ENCODE assay signal across 8 cellular contexts in genomic region chr12:19643635-19644034, GRCh38.
DNase-seq lines count a peak whose midpoint lies in the region; ATAC-seq and TF ChIP-seq lines count a peak whose summit lies in the region.

No MANE protein-coding gene starts in this region.

- H3K4me1 ChIP-seq in transverse colon: peaks cover 0 to 5% (median 0%) of the 10 kb centered on the region in 4 donors

- DNase-seq in NCI-H345 (lab: John Stamatoyannopoulos, UW) (peak; percentile 43), NCI-H345 treated with DMSO at 0.1 percent for 48 hours (lab: John Stamatoyannopoulos, UW; ENCODE audit: unreplicated experiment) (no peak), iPS DF 4.7 (ENCODE audit: extremely low read depth, low spot score) (peak; percentile 91), transverse colon (no peak), T-helper 2 cell (no peak)

- H3K4me3 ChIP-seq in WI38 (ENCODE audit: low read depth, low read length) (no peak overlapping the region), transverse colon (no peak overlapping the region)

- WGBS in transverse colon (ENCODE audit: low coverage in 1 of 2), 2 donors: 23 to 35% methylated on average over 5 of the region's 5 CpGs

- no peak for TF ChIP-seq EP300 in transverse colon (IDR thresholded peaks at IDR 0.05; ENCODE audit: low read depth)

- no peak overlapping the region for H3K27ac ChIP-seq in transverse colon

- H3K36me3 ChIP-seq in transverse colon: no peaks in the 10 kb centered on the region

- no peak for TF ChIP-seq POLR2A in transverse colon (IDR thresholded peaks at IDR 0.05)

- ATAC-seq in GM21786 (IDR thresholded peaks at IDR 0.05; ENCODE audit: unreplicated experiment) (no peak), HG03139 (IDR thresholded peaks at IDR 0.05; ENCODE audit: unreplicated experiment) (no peak)

- H3K9me3 ChIP-seq in transverse colon: no peaks in the 10 kb centered on the region

- H3K27me3 ChIP-seq in transverse colon: no peaks in the 10 kb centered on the region

- intact Hi-C loops in transverse colon (cut with DNase I; ENCODE audit: low total_unique reads): no loop called here

- TF ChIP-seq CTCF in WI38 (IDR thresholded peaks at IDR 0.05; ENCODE audit: low read depth, low read length): peak; percentile 37; the same call in 1 of the 2 replicates
- peak; percentile 34 to 47 (median 43) for TF ChIP-seq CTCF in transverse colon (IDR thresholded peaks at IDR 0.05)

- in situ Hi-C loops in transverse colon (cut with MboI; ENCODE audit: low pct_ligation_motif_present in 1 of 4, low pct_unique_long_range_greater_than_20kb in 1 of 4, low sequenced_read_pairs in 3 of 4): no loop called here

Comparison
In these comparisons a context has a peak if more than half of its experiments do, and no peak if none do; other contexts are left out.
1. DNase-seq: peak in NCI-H345 (single experiment) and iPS DF 4.7 (single experiment); none in NCI-H345 treated with DMSO at 0.1 percent for 48 hours (single experiment), transverse colon (single experiment) and T-helper 2 cell (0 of 5).